In the genomic region with DNA sequence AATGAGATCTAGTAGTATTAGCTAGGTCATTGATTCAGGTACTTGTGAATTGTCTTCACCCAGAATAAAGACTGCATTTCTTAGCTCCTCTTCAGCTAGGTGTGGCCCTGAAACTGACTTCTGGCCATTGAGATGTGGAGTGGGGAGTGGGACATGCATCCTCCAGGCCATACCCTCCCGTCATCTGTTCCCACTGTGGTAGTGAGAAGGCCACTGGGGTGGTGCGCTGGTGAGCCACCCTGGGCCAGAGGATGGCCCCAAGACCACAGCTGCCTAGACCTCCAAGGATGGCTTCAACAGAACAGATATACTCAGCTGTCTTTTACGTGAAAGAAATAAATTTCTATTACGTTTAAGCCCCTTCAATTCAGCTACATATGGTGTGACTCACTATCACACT, we compare ENCODE assay signal across 17 cellular contexts. TPM values are rescaled to one million over a fixed set of nuclear protein-coding genes. Genes with fewer than 3 reads are reported as not detected.
DNase-seq lines count a peak whose midpoint lies in the region; FAIRE-seq and TF ChIP-seq lines count a peak whose summit lies in the region.
"Had no signal": no experiment of that assay in that cellular context is flagged by ENCODE, and none has a peak within 500 bp of the region (broad histone marks: within the 10 kb centered on the region; RNA-seq: fewer than 3 reads in every experiment).

No MANE protein-coding gene starts in this region.

- no peak overlapping the region for H4K12ac ChIP-seq in trophoblast cell (ENCODE audit: low read depth, low read length)

- H3K9me3 ChIP-seq in trophoblast cell (ENCODE audit: insufficient read depth, low read depth, low read length): peaks cover 2% of the 10 kb centered on the region

- peaks cover 36% of the 10 kb centered on the region for H3K36me3 Mint-ChIP-seq in brain
- peaks cover 4% of the 10 kb centered on the region for H3K36me3 Mint-ChIP-seq in chondrocyte (ENCODE audit: low read depth)
- H3K36me3 Mint-ChIP-seq in activated CD4-positive, alpha-beta T cell treated with anti-CD3 and anti-CD28 coated beads, Interleukin-2, amount 10 ng/mL, durations not matched to agents 7 days and 5 days (ENCODE audit: low read depth): no peaks in the 10 kb centered on the region
- H3K36me3 Mint-ChIP-seq: CD4-positive, CD25-positive, alpha-beta regulatory T cell; CD8-positive, alpha-beta T cell had no signal

- no peak overlapping the region for H4K8ac ChIP-seq in trophoblast cell (ENCODE audit: low read depth, low read length)

- no peak overlapping the region for H3K14ac ChIP-seq in trophoblast cell (ENCODE audit: low read length)

- CTCF ChIA-PET in activated CD4-positive, alpha-beta T cell treated with anti-CD3 and anti-CD28 coated beads, Interleukin-2, amount 10 ng/mL, durations not matched to agents 7 days and 5 days (lab: Charles Lee): interaction anchor here (0.6 kb wide), 1 partner anchor 94 kb away, joined by 4 read pairs; no protein-coding TSS in a partner anchor

- no peaks in the 10 kb centered on the region for H3K79me1 ChIP-seq in trophoblast cell (ENCODE audit: low read length)

- no peaks in the 10 kb centered on the region for H3K79me2 ChIP-seq in trophoblast cell (ENCODE audit: control insufficient read depth, insufficient read depth, low read length, poor library complexity)

- no peak overlapping the region for H2BK12ac ChIP-seq in trophoblast cell (ENCODE audit: low read length)

- DNase-seq in chondrocyte (ENCODE audit: low spot score): no peak
- DNase-seq in trophoblast cell: no peak
- no peak for DNase-seq in urothelium cell line (ENCODE audit: low spot score)
- DNase-seq in NCI-H69 (lab: John Stamatoyannopoulos, UW): no peak
- no peak for DNase-seq in activated CD4-positive, alpha-beta T cell treated with anti-CD3 and anti-CD28 coated beads, Interleukin-2, amount 10 ng/mL, durations not matched to agents 7 days and 5 days
- DNase-seq: Caco-2; CD4-positive, CD25-positive, alpha-beta regulatory T cell; CD8-positive, alpha-beta T cell; DMS153; DND-41; H9 had no signal

- no CpG with 5 or more reads among the region's 4 CpGs for WGBS in trophoblast cell (ENCODE audit: extremely low coverage, insufficient coverage, insufficient read length)

- no peak overlapping the region for H2BK120ac ChIP-seq in trophoblast cell (ENCODE audit: insufficient read depth, low read length, poor library complexity)

- no peak overlapping the region for H3K27ac ChIP-seq in trophoblast cell (ENCODE audit: low read depth, low read length)
- H3K27ac ChIP-seq: BLaER1, C4-2B had no signal

- no peak overlapping the region for H2BK5ac ChIP-seq in trophoblast cell (ENCODE audit: low read depth, low read length, poor library complexity)

- H3K4me2 ChIP-seq in trophoblast cell (ENCODE audit: low read length): no peak overlapping the region
- H3K4me2 ChIP-seq: BLaER1, GM23338 had no signal

- H3K23ac ChIP-seq in trophoblast cell (ENCODE audit: low read length): peak overlapping the region; percentile 64

- no peak overlapping the region for H3K18ac ChIP-seq in trophoblast cell (ENCODE audit: low read length)

- no peaks in the 10 kb centered on the region for H3K4me1 ChIP-seq in trophoblast cell (ENCODE audit: control insufficient read depth in 1 of 2, insufficient read depth in 2 of 2, low read length in 2 of 2)
- H3K4me1 ChIP-seq: BLaER1, Caco-2 had no signal

- H3K9me3 Mint-ChIP-seq in brain (peaks cover 7 to 24% (median 19%) of the 10 kb centered on the region in 5 experiments), chondrocyte (ENCODE audit: low read depth) (peaks cover 17% of the 10 kb centered on the region)
- no peaks in the 10 kb centered on the region for H3K9me3 Mint-ChIP-seq in activated CD4-positive, alpha-beta T cell treated with anti-CD3 and anti-CD28 coated beads, Interleukin-2, amount 10 ng/mL, durations not matched to agents 7 days and 5 days

- no peak overlapping the region for H4K91ac ChIP-seq in trophoblast cell (ENCODE audit: low read depth, low read length)

- H3K4me3 Mint-ChIP-seq in brain: no peak overlapping the region
- H3K4me3 Mint-ChIP-seq in chondrocyte (ENCODE audit: unreplicated experiment): no peak overlapping the region
- no peak overlapping the region for H3K4me3 Mint-ChIP-seq in activated CD4-positive, alpha-beta T cell treated with anti-CD3 and anti-CD28 coated beads, Interleukin-2, amount 10 ng/mL, durations not matched to agents 7 days and 5 days
- H3K4me3 Mint-ChIP-seq: CD4-positive, CD25-positive, alpha-beta regulatory T cell; CD8-positive, alpha-beta T cell; GM23338; H9 had no signal

- H2AK5ac ChIP-seq in trophoblast cell (ENCODE audit: low read length): no peak overlapping the region

- peak overlapping the region in 4 of 5 experiments; percentile 48 to 95 (median 75) for H3K27ac Mint-ChIP-seq in brain
- peak overlapping the region; percentile 79 for H3K27ac Mint-ChIP-seq in chondrocyte (ENCODE audit: unreplicated experiment)
- H3K27ac Mint-ChIP-seq in activated CD4-positive, alpha-beta T cell treated with anti-CD3 and anti-CD28 coated beads, Interleukin-2, amount 10 ng/mL, durations not matched to agents 7 days and 5 days: no peak overlapping the region
- H3K27ac Mint-ChIP-seq: CD4-positive, CD25-positive, alpha-beta regulatory T cell; CD8-positive, alpha-beta T cell had no signal

- POLR2A ChIA-PET in activated CD4-positive, alpha-beta T cell treated with anti-CD3 and anti-CD28 coated beads, Interleukin-2, amount 10 ng/mL, durations not matched to agents 7 days and 5 days (lab: Charles Lee): no interaction called here

- H3K27me3 ChIP-seq in trophoblast cell (ENCODE audit: insufficient read depth, low read length): no peaks in the 10 kb centered on the region
- H3K27me3 ChIP-seq: BLaER1 had no signal

- TF ChIP-seq CTCF in brain (conservative IDR thresholded peaks at IDR 0.05): no peak
- TF ChIP-seq CTCF in chondrocyte (IDR thresholded peaks at IDR 0.05): no peak

- no peak overlapping the region for H3K4me3 ChIP-seq in trophoblast cell (ENCODE audit: low read depth, low read length)
- H3K4me3 ChIP-seq: BLaER1, GM23338 had no signal

- peak overlapping the region; percentile 71 for H3K9ac ChIP-seq in trophoblast cell (ENCODE audit: low read length)
- H3K9ac ChIP-seq: BLaER1 had no signal

- peaks cover 32% of the 10 kb centered on the region for H3K4me1 Mint-ChIP-seq in brain
- H3K4me1 Mint-ChIP-seq in chondrocyte (ENCODE audit: low read depth): peaks cover 22% of the 10 kb centered on the region
- H3K4me1 Mint-ChIP-seq in activated CD4-positive, alpha-beta T cell treated with anti-CD3 and anti-CD28 coated beads, Interleukin-2, amount 10 ng/mL, durations not matched to agents 7 days and 5 days: no peaks in the 10 kb centered on the region
- H3K4me1 Mint-ChIP-seq: GM23338, H9 had no signal

- FAIRE-seq in urothelium cell line (lab: Jason Lieb, UNC): peak; percentile 91
- FAIRE-seq: G401.6, GM19239 had no signal

- no peak overlapping the region for H2AFZ ChIP-seq in trophoblast cell (ENCODE audit: insufficient read depth, low read length, poor library complexity)
- H2AFZ ChIP-seq: GM23338 had no signal

- H3K4ac ChIP-seq in trophoblast cell (ENCODE audit: low read depth, low read length): no peak overlapping the region

- H3K27me3 Mint-ChIP-seq in brain (no peaks in the 10 kb centered on the region), chondrocyte (ENCODE audit: low read depth) (no peaks in the 10 kb centered on the region)
- peaks cover 3% of the 10 kb centered on the region for H3K27me3 Mint-ChIP-seq in activated CD4-positive, alpha-beta T cell treated with anti-CD3 and anti-CD28 coated beads, Interleukin-2, amount 10 ng/mL, durations not matched to agents 7 days and 5 days

- H3K36me3 ChIP-seq in trophoblast cell (ENCODE audit: control insufficient read depth in 1 of 2, insufficient read depth in 2 of 2, low read length in 2 of 2): no peaks in the 10 kb centered on the region
- H3K36me3 ChIP-seq: BLaER1 had no signal

RNA-seq across cellular contexts. Expression of gene TRIM9, which starts 36.5 kb away (rescaled TPM):
- 51.7 TPM for polyA plus RNA-seq in brain (ENCODE audit: insufficient read depth, low read depth, low replicate concordance)
- 13.0 to 15.5 TPM (median 13.4 TPM) in 3 replicates for total RNA-seq in chondrocyte
- polyA plus RNA-seq in trophoblast cell (2013): 0.78 and 0.79 TPM in 2 replicates
- total RNA-seq in activated CD4-positive, alpha-beta T cell treated with anti-CD3 and anti-CD28 coated beads, Interleukin-2, amount 10 ng/mL, durations not matched to agents 7 days and 5 days: under 1 TPM; 0.30 to 0.44 TPM
